In genomic region chr2:241372376-241372992, GRCh38 we compare ENCODE assay signal across 17 cellular contexts. TPM values are rescaled to one million over a fixed set of nuclear protein-coding genes. Genes with fewer than 3 reads are reported as not detected.
A peak's percentile ranks its signal among the peaks of the same experiment; 100 is the strongest.
DNase-seq lines count a peak whose midpoint lies in the region; ATAC-seq and TF ChIP-seq lines count a peak whose summit lies in the region.
"Had no signal": no experiment of that assay in that cellular context is flagged by ENCODE, and none has a peak within 500 bp of the region (broad histone marks: within the 10 kb centered on the region; RNA-seq: fewer than 3 reads in every experiment).

No MANE protein-coding gene starts in this region.

- no peaks in the 10 kb centered on the region for H3K9me2 ChIP-seq in OCI-LY7 (ENCODE audit: insufficient read depth, low read length)

- BruUV-seq in OCI-LY7 (replicated peaks; lab: Mats Ljungman, UMichigan): no TSS peak

- no peak overlapping the region for H3K4me3 Mint-ChIP-seq in CD8-positive, alpha-beta T cell
- H3K4me3 Mint-ChIP-seq: activated CD4-positive, alpha-beta T cell treated with anti-CD3 and anti-CD28 coated beads, Interleukin-2, amount 10 ng/mL, durations not matched to agents 7 days and 5 days; activated naive CD8-positive, alpha-beta T cell; CD8-positive, alpha-beta memory T cell; central memory CD8-positive, alpha-beta T cell had no signal

- DNase-seq in NCI-H1092 treated with DMSO at 0.1 percent for 48 hours (lab: John Stamatoyannopoulos, UW) (peak; percentile 18), NCI-H1092 (lab: John Stamatoyannopoulos, UW) (no peak), OCI-LY7 (ENCODE audit: low spot score) (no peak), left colon (no peak), substantia nigra (lab: John Stamatoyannopoulos, UW) (peak in 4 of 49 donors; percentile 17 to 48 (median 36))
- DNase-seq in CD8-positive, alpha-beta T cell: no peak
- DNase-seq: activated CD4-positive, alpha-beta T cell treated with anti-CD3 and anti-CD28 coated beads, Interleukin-2, amount 10 ng/mL, durations not matched to agents 7 days and 5 days; activated T-cell treated with anti-CD3 and anti-CD28 coated beads, Interleukin-2, amount 50 U/mL, for 1 hour; CD8-positive, alpha-beta memory T cell; heart left ventricle; islet precursor cell; psoas muscle; tibial artery had no signal

- H3K4me2 ChIP-seq in OCI-LY7 (ENCODE audit: low read length): peak overlapping the region; percentile 73

- no peaks in the 10 kb centered on the region for H3K9me3 Mint-ChIP-seq in CD8-positive, alpha-beta T cell
- H3K9me3 Mint-ChIP-seq: activated CD4-positive, alpha-beta T cell treated with anti-CD3 and anti-CD28 coated beads, Interleukin-2, amount 10 ng/mL, durations not matched to agents 7 days and 5 days; CD8-positive, alpha-beta memory T cell; central memory CD8-positive, alpha-beta T cell had no signal

- H3K36me3 Mint-ChIP-seq in CD8-positive, alpha-beta T cell: peaks cover 28% of the 10 kb centered on the region

- no peak overlapping the region for H2AFZ ChIP-seq in OCI-LY7 (ENCODE audit: low read length)

- H3K27ac ChIP-seq in OCI-LY7 (ENCODE audit: low read depth, low read length, poor library complexity, severe bottlenecking): peak overlapping the region; percentile 73
- H3K27ac ChIP-seq in substantia nigra (ENCODE audit: low read depth, low read length, poor library complexity, severe bottlenecking): peak overlapping the region; percentile 50
- no peak overlapping the region for H3K27ac ChIP-seq in CD8-positive, alpha-beta T cell (ENCODE audit: low read depth, low read length)
- H3K27ac ChIP-seq: psoas muscle, tibial artery had no signal

- H3K4me1 ChIP-seq in OCI-LY7 (ENCODE audit: insufficient read depth, low read length, poor library complexity, severe bottlenecking): peaks cover 75% of the 10 kb centered on the region
- H3K4me1 ChIP-seq in CD8-positive, alpha-beta T cell (ENCODE audit: insufficient read depth, low read length): no peaks in the 10 kb centered on the region
- H3K4me1 ChIP-seq: psoas muscle had no signal

- H3K79me2 ChIP-seq in OCI-LY7 (ENCODE audit: insufficient read depth, low read depth, low read length): peaks cover 28% of the 10 kb centered on the region; the same call in 1 of the 2 replicates

- intact Hi-C loops in OCI-LY7 (cut with micrococcal nuclease; ENCODE audit: unreplicated experiment) (loop anchor here (5.0 kb wide), 1 partner anchor 70 kb away; no protein-coding TSS in a partner anchor), left colon (cut with DNase I, micrococcal nuclease) (no loop called here)
- intact Hi-C loops in CD8-positive, alpha-beta T cell (cut with DNase I, micrococcal nuclease): no loop called here

- 0 out of 2 replicates have a peak, but pooled peaks cover 3% of the 10 kb centered on the region for H4K20me1 ChIP-seq in OCI-LY7 (ENCODE audit: insufficient read depth, low read length)

- TF ChIP-seq CTCF in OCI-LY7 (conservative IDR thresholded peaks at IDR 0.05; ENCODE audit: low read length): no peak
- no peak for TF ChIP-seq CTCF in CD8-positive, alpha-beta T cell (IDR thresholded peaks at IDR 0.05)

- ATAC-seq in left colon (peak; percentile 36), HG03095 (IDR thresholded peaks at IDR 0.05; ENCODE audit: unreplicated experiment) (no peak), HG03280 (IDR thresholded peaks at IDR 0.05; ENCODE audit: unreplicated experiment) (no peak)
- ATAC-seq in CD8-positive, alpha-beta T cell: no peak

- CTCF ChIA-PET in OCI-LY7 (lab: Charles Lee; ENCODE audit: unreplicated experiment): no interaction called here
- CTCF ChIA-PET in CD8-positive, alpha-beta T cell (lab: Charles Lee): no interaction called here

- POLR2A ChIA-PET in OCI-LY7 (lab: Charles Lee): interaction anchor here (1.3 to 2.5 kb wide), 2 partner anchors 14 to 57 kb away, joined by 6 to 15 read pairs; partner anchors contain the start of genes HDLBP and SEPTIN2
- POLR2A ChIA-PET in CD8-positive, alpha-beta T cell (lab: Charles Lee): no interaction called here

- H3K36me3 ChIP-seq in OCI-LY7 (ENCODE audit: insufficient read depth, low read length): peaks cover 21% of the 10 kb centered on the region
- H3K36me3 ChIP-seq in CD8-positive, alpha-beta T cell (ENCODE audit: insufficient read depth, low read length): no peaks in the 10 kb centered on the region

- H3K27me3 ChIP-seq in CD8-positive, alpha-beta T cell (ENCODE audit: insufficient read depth, low read length): no peaks in the 10 kb centered on the region
- H3K27me3 ChIP-seq: heart left ventricle, tibial artery had no signal

- H3K4me1 Mint-ChIP-seq in CD8-positive, alpha-beta T cell (ENCODE audit: low read depth): no peaks in the 10 kb centered on the region

- no peaks in the 10 kb centered on the region for H3K27me3 Mint-ChIP-seq in CD8-positive, alpha-beta T cell (ENCODE audit: low read depth)
- H3K27me3 Mint-ChIP-seq: activated CD4-positive, alpha-beta T cell treated with anti-CD3 and anti-CD28 coated beads, Interleukin-2, amount 10 ng/mL, durations not matched to agents 7 days and 5 days; activated naive CD8-positive, alpha-beta T cell; CD8-positive, alpha-beta memory T cell; central memory CD8-positive, alpha-beta T cell had no signal

- H3K27ac Mint-ChIP-seq in CD8-positive, alpha-beta T cell: no peak overlapping the region
- H3K27ac Mint-ChIP-seq: activated CD4-positive, alpha-beta T cell treated with anti-CD3 and anti-CD28 coated beads, Interleukin-2, amount 10 ng/mL, durations not matched to agents 7 days and 5 days; activated naive CD8-positive, alpha-beta T cell; CD8-positive, alpha-beta memory T cell had no signal

- no peak overlapping the region for H3K4me3 ChIP-seq in OCI-LY7 (ENCODE audit: low read depth, low read length, poor library complexity, severe bottlenecking)
- no peak overlapping the region for H3K4me3 ChIP-seq in CD8-positive, alpha-beta T cell (ENCODE audit: low read depth, low read length)
- H3K4me3 ChIP-seq: heart left ventricle, psoas muscle, tibial artery had no signal

- no peaks in the 10 kb centered on the region for H3K9me3 ChIP-seq in OCI-LY7 (ENCODE audit: low read length)
- no peaks in the 10 kb centered on the region for H3K9me3 ChIP-seq in CD8-positive, alpha-beta T cell (ENCODE audit: low read length)
- H3K9me3 ChIP-seq: heart left ventricle, psoas muscle, tibial artery had no signal

RNA-seq across cellular contexts. Expression of gene FARP2, which starts 16.4 kb away (rescaled TPM):
- total RNA-seq in OCI-LY7 (2014; rRNA removed; shearing (Covaris generic)): 23.2 and 33.6 TPM in 2 replicates
- total RNA-seq in OCI-LY7 (2022): 47.9 and 52.7 TPM in 2 replicates
- 100 to 1,000 TPM; 126 to 138 TPM for total RNA-seq in left colon
- total RNA-seq in CD8-positive, alpha-beta T cell: 10 to 100 TPM; 20.6 to 22.5 TPM

RNA-seq across cellular contexts. Expression of gene SEPTIN2, which starts 56.8 kb away (rescaled TPM):
- total RNA-seq in OCI-LY7 (2014; rRNA removed; shearing (Covaris generic)): 198 and 222 TPM in 2 replicates
- 275 and 301 TPM in 2 replicates for total RNA-seq in OCI-LY7 (2022)
- total RNA-seq in left colon: 100 to 1,000 TPM; 245 to 254 TPM
- total RNA-seq in CD8-positive, alpha-beta T cell: 100 to 1,000 TPM; 216 to 246 TPM

RNA-seq across cellular contexts. Expression of gene HDLBP, which starts 57.0 kb away (rescaled TPM):
- 155 and 176 TPM in 2 replicates for total RNA-seq in OCI-LY7 (2014; rRNA removed; shearing (Covaris generic))
- total RNA-seq in OCI-LY7 (2022) (148 and 170 TPM in 2 replicates), left colon (100 to 1,000 TPM; 390 to 417 TPM)
- 100 to 1,000 TPM in 1 of 2 experiments, 10 to 100 TPM in 1; 97.5 to 104 TPM for total RNA-seq in CD8-positive, alpha-beta T cell
